ENCODE assay signal across 28 cellular contexts in the genomic region with DNA sequence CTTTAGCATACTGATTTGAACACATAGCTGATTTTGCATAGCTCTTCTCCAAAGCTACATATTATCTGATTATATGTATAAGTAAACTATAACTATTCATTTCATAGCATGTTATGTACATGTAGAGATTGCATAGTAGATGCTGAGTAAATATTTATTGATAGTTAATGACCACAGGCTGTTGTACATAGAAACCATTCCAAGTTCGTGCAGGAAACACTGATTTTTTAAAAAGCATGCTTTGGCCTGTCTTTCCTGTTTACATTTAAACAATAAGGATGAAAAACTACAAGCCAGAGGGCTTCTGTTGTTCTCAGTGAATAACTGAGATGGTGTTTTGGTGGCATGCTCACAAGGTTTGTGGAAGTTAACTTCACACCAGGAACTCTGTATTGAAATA.
"Had no signal": no experiment of that assay in that cellular context is flagged by ENCODE, and none has a peak within 500 bp of the region (broad histone marks: within the 10 kb centered on the region; RNA-seq: fewer than 3 reads in every experiment).

No MANE protein-coding gene starts in this region.

- H3K9me3 Mint-ChIP-seq: activated CD4-positive, alpha-beta T cell treated with anti-CD3 and anti-CD28 coated beads, Interleukin-2, amount 10 ng/mL, durations not matched to agents 24 days and 14 days had no signal

- H3K27me3 Mint-ChIP-seq: activated CD4-positive, alpha-beta memory T cell treated with anti-CD3 and anti-CD28 coated beads for 36 hours; activated CD4-positive, alpha-beta T cell treated with anti-CD3 and anti-CD28 coated beads, Interleukin-2, amount 10 ng/mL, durations not matched to agents 24 days and 14 days; activated CD8-positive, alpha-beta memory T cell treated with anti-CD3 and anti-CD28 coated beads, Interleukin-2, amount 10 ng/mL, durations not matched to agents 7 days and 5 days; stimulated activated naive B cell treated with anti-CD40 and anti-IgM and Interleukin-4, amounts not matched to agents 10 μg/mL and 1 μg/mL and 100 μg/mL, for 72 hours had no signal

- H3K4me3 Mint-ChIP-seq: activated CD4-positive, alpha-beta memory T cell treated with anti-CD3 and anti-CD28 coated beads for 36 hours; activated CD4-positive, alpha-beta T cell treated with anti-CD3 and anti-CD28 coated beads, Interleukin-2, amount 10 ng/mL, durations not matched to agents 24 days and 14 days; activated CD8-positive, alpha-beta memory T cell treated with anti-CD3 and anti-CD28 coated beads, Interleukin-2, amount 10 ng/mL, durations not matched to agents 7 days and 5 days; naive thymus-derived CD4-positive, alpha-beta T cell; stimulated activated naive B cell treated with anti-CD40 and anti-IgM and Interleukin-4, amounts not matched to agents 10 μg/mL and 1 μg/mL and 100 μg/mL, for 72 hours had no signal

- H3K4me3 ChIP-seq: esophagus squamous epithelium, heart right ventricle, pancreas, prostate gland, skin epidermis, stomach, thyroid gland, upper lobe of left lung, vagina had no signal

- H3K36me3 Mint-ChIP-seq: activated CD4-positive, alpha-beta memory T cell treated with anti-CD3 and anti-CD28 coated beads for 36 hours; activated CD8-positive, alpha-beta memory T cell treated with anti-CD3 and anti-CD28 coated beads, Interleukin-2, amount 10 ng/mL, durations not matched to agents 7 days and 5 days; activated naive CD4-positive, alpha-beta T cell treated with anti-CD3 and anti-CD28 coated beads, Interleukin-2, amount 50 U/mL, for 72 hours; naive thymus-derived CD4-positive, alpha-beta T cell; stimulated activated naive B cell treated with anti-CD40 and anti-IgM and Interleukin-4, amounts not matched to agents 10 μg/mL and 1 μg/mL and 100 μg/mL, for 72 hours had no signal

- DNase-seq: activated CD4-positive, alpha-beta memory T cell treated with anti-CD3 and anti-CD28 coated beads for 36 hours; activated CD4-positive, alpha-beta T cell treated with anti-CD3 and anti-CD28 coated beads, Interleukin-2, amount 10 ng/mL, durations not matched to agents 24 days and 14 days; activated CD4-positive, CD25-positive, alpha-beta regulatory T cell treated with anti-CD3 and anti-CD28 coated beads, Interleukin-2, amount 50 U/mL, for 72 hours; activated CD8-positive, alpha-beta memory T cell treated with anti-CD3 and anti-CD28 coated beads, Interleukin-2, amount 10 ng/mL, durations not matched to agents 7 days and 5 days; activated naive CD4-positive, alpha-beta T cell; activated T-cell treated with anti-CD3 and anti-CD28 coated beads, Interleukin-2, amount 50 U/mL, for 48 hours; dermis blood vessel endothelial cell; effector CD4-positive, alpha-beta T cell; esophagus squamous epithelium; foreskin melanocyte; heart right ventricle; midbrain; naive thymus-derived CD4-positive, alpha-beta T cell; nucleus accumbens; pancreas; retina; stimulated activated CD4-positive, alpha-beta T cell treated with anti-CD3 and anti-CD28 coated beads, Interleukin-4, amount 100 ng/mL, for 4 hours; stimulated activated CD8-positive, alpha-beta memory T cell treated with anti-CD3 and anti-CD28 coated beads, Interleukin-4, amount 100 ng/mL, for 48 hours; stimulated activated naive B cell treated with anti-CD40 and anti-IgM and Interleukin-4, amounts not matched to agents 10 μg/mL and 1 μg/mL and 100 μg/mL, for 72 hours; stomach; thyroid gland; upper lobe of left lung had no signal

- FAIRE-seq: colon, pancreas, TTC549 had no signal

- H3K27me3 ChIP-seq: esophagus squamous epithelium, heart right ventricle, pancreas, stomach, thyroid gland, upper lobe of left lung, vagina had no signal

- H3K4me1 Mint-ChIP-seq: activated CD4-positive, alpha-beta T cell treated with anti-CD3 and anti-CD28 coated beads, Interleukin-2, amount 10 ng/mL, durations not matched to agents 24 days and 14 days; activated CD8-positive, alpha-beta memory T cell treated with anti-CD3 and anti-CD28 coated beads, Interleukin-2, amount 10 ng/mL, durations not matched to agents 7 days and 5 days; naive thymus-derived CD4-positive, alpha-beta T cell had no signal

- H3K27ac Mint-ChIP-seq: activated CD4-positive, alpha-beta memory T cell treated with anti-CD3 and anti-CD28 coated beads for 36 hours; activated CD4-positive, alpha-beta T cell treated with anti-CD3 and anti-CD28 coated beads, Interleukin-2, amount 10 ng/mL, durations not matched to agents 24 days and 14 days; activated CD8-positive, alpha-beta memory T cell treated with anti-CD3 and anti-CD28 coated beads, Interleukin-2, amount 10 ng/mL, durations not matched to agents 7 days and 5 days; activated naive CD4-positive, alpha-beta T cell treated with anti-CD3 and anti-CD28 coated beads, Interleukin-2, amount 50 U/mL, for 72 hours; naive thymus-derived CD4-positive, alpha-beta T cell; stimulated activated naive B cell treated with anti-CD40 and anti-IgM and Interleukin-4, amounts not matched to agents 10 μg/mL and 1 μg/mL and 100 μg/mL, for 72 hours had no signal

- H3K36me3 ChIP-seq: esophagus squamous epithelium, heart right ventricle, pancreas, prostate gland, stomach, thyroid gland, upper lobe of left lung, vagina had no signal
